8 cellular contexts compared by ENCODE assay signal in the genomic region with DNA sequence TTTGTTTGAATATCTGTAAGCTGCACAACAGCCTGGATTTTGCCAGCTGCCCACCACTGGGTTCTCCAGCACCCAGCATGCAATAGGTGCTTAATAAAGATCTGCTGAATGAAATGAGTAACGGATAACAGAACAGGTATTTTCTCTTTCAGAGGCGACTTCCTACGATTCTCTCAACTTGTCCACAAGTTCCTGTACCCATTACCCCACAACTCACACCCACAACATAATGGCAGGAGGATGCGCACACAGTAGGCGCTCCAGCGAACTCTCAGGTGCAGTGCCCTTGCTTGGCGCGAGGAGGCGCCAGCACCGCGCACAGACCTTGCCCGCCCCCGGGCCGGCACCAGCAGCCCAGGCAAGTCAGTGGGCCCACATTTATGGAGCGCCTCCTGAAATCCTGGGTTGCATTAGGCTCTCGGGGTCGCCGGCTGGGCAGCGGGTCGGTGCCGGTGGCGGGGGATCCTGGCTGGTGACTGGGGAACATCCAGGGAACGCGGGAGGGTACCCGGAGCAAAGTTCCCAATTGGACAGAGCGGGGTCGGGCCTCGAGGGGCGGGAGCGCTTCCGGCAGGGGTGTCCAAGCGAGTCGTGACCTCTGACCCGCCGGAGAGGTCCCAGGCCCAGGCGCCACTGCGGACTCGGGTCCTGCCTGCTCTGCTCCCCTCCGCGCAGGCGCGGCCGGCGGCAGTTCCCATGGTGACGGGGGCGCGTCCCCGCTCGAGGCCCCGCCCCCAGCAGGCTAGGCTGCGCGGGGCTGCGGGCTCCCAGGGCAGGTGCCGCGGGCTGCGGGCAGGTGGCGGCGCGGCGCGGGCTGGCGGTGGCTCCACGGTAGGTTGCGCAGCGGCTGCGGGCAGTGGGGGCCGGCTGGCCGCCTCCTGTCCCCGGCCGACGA. TPM values are rescaled to one million over a fixed set of nuclear protein-coding genes. Genes with fewer than 3 reads are reported as not detected.
DNase-seq lines count a peak whose midpoint lies in the region; ATAC-seq, FAIRE-seq and TF ChIP-seq lines count a peak whose summit lies in the region.

A gene (plus strand): TSS at position 775 of the 895 bp plus-strand sequence. CDS start 75,284 bp downstream, outside the sequence.

- no peaks in the 10 kb centered on the region for H3K27me3 Mint-ChIP-seq in endodermal cell (ENCODE audit: insufficient read depth)

- peaks cover 15% of the 10 kb centered on the region for H3K36me3 Mint-ChIP-seq in endodermal cell (ENCODE audit: low read depth)

- H3K4me3 Mint-ChIP-seq in endodermal cell, result peak within 1 kb of the TSS; percentile 99

- H3K9ac ChIP-seq in NT2/D1 (ENCODE audit: insufficient read length, low read depth) (peak within 1 kb of the TSS; percentile 86), endodermal cell (ENCODE audit: extremely low read depth, low read length, poor library complexity, severe bottlenecking) (peak within 1 kb of the TSS; percentile 87)

- H3K27me3 ChIP-seq in NT2/D1 (ENCODE audit: insufficient read depth, insufficient read length) (no peaks in the 10 kb centered on the region), endodermal cell (ENCODE audit: control insufficient read depth, insufficient read depth, low read length, poor library complexity, severe bottlenecking) (no peaks in the 10 kb centered on the region)

- H3K9me3 ChIP-seq in NT2/D1 (ENCODE audit: insufficient read depth, low read length) (no peaks in the 10 kb centered on the region), endodermal cell (ENCODE audit: control insufficient read depth, low read length) (no peaks in the 10 kb centered on the region)

- DNase-seq in GM12891 (ENCODE audit: insufficient read length, low spot score) (peak; percentile 96), NT2/D1 (ENCODE audit: low read depth, low spot score) (peak; percentile 81), endodermal cell (peak; percentile 99), mesenteric fat pad (ENCODE audit: low spot score) (peak; percentile 95)
- DNase-seq in activated CD8-positive, alpha-beta memory T cell treated with anti-CD3 and anti-CD28 coated beads, Interleukin-2, amount 50 U/mL, for 24 hours (ENCODE audit: extremely low read depth), result peak; percentile 59
- DNase-seq in stimulated activated CD8-positive, alpha-beta memory T cell treated with anti-CD3 and anti-CD28 coated beads, Interleukin-12 subunit alpha, Interleukin-12 subunit beta, amount 100 ng/mL, for 4 hours (ENCODE audit: low read depth), result peak; percentile 77

- peak within 1 kb of the TSS; percentile 99 for H3K27ac Mint-ChIP-seq in endodermal cell

- peaks cover 35% of the 10 kb centered on the region for H3K4me1 Mint-ChIP-seq in endodermal cell

- peak; percentile 95 for FAIRE-seq in GM12891 (lab: Jason Lieb, UNC)

- peak; percentile 63 for ATAC-seq in HG03442 (IDR thresholded peaks at IDR 0.05; ENCODE audit: unreplicated experiment)
- no peak for ATAC-seq in HG03108 (IDR thresholded peaks at IDR 0.05; ENCODE audit: unreplicated experiment)

- no peaks in the 10 kb centered on the region for H3K36me3 ChIP-seq in NT2/D1 (ENCODE audit: insufficient read depth, insufficient read length, low read length)
- no peaks in the 10 kb centered on the region for H3K36me3 ChIP-seq in endodermal cell (ENCODE audit: control insufficient read depth, insufficient read depth, low read length)

- H3K27ac ChIP-seq in endodermal cell (ENCODE audit: low read depth, low read length), result peak within 1 kb of the TSS; percentile 21

- TF ChIP-seq CTCF in endodermal cell (conservative IDR thresholded peaks at IDR 0.05), result peak; percentile 99

- H3K9me3 Mint-ChIP-seq in endodermal cell, result no peaks in the 10 kb centered on the region

- WGBS in endodermal cell (ENCODE audit: insufficient coverage in 1 of 2, insufficient read length in 1 of 2), 2 experiments, result 2 to 7% methylated on average over 14 to 71 of the region's 71 CpGs

- no peak for TF ChIP-seq POLR2A in GM12891 (IDR thresholded peaks at IDR 0.05; ENCODE audit: low read depth, low read length)

- H3K4me3 ChIP-seq in NT2/D1 (ENCODE audit: insufficient read length, low read depth) (peak within 1 kb of the TSS; percentile 81), endodermal cell (ENCODE audit: low read length) (peak within 1 kb of the TSS; percentile 82)

- H3K4me1 ChIP-seq in NT2/D1 (ENCODE audit: insufficient read depth, insufficient read length) (peaks cover 3% of the 10 kb centered on the region), endodermal cell (ENCODE audit: control insufficient read depth, insufficient read depth, low read length) (peaks cover 2% of the 10 kb centered on the region)

TF ChIP-seq in GM12891, 5 proteins besides CTCF, POLR2A, EP300 and RAD21:
- TF ChIP-seq POU2F2 (IDR thresholded peaks at IDR 0.05; ENCODE audit: low read depth, low read length), result no peak

RNA-seq across cellular contexts. Expression of the gene that starts here (rescaled TPM):
- 0.45 TPM for polyA plus RNA-seq in GM12891 (2012; ENCODE audit: low read depth, missing spikeins)
- 10 to 100 TPM; 38.8 to 43.7 TPM for total RNA-seq in endodermal cell
- polyA plus RNA-seq in endodermal cell (2013, experiment 1 of 2), result 8.8 TPM
- polyA plus RNA-seq in endodermal cell (2013, experiment 2 of 2), result 9.4 TPM
- 14.9 TPM for total RNA-seq in mesenteric fat pad
